14 cellular contexts compared by ENCODE assay signal in genomic region chr1:212545941-212546638, GRCh38.
A peak's percentile ranks its signal among the peaks of the same experiment; 100 is the strongest.
DNase-seq lines count a peak whose midpoint lies in the region; ATAC-seq, FAIRE-seq and TF ChIP-seq lines count a peak whose summit lies in the region.
"Had no signal": no experiment of that assay in that cellular context is flagged by ENCODE, and none has a peak within 500 bp of the region (broad histone marks: within the 10 kb centered on the region; RNA-seq: fewer than 3 reads in every experiment).

No MANE protein-coding gene starts in this region.

- no peak overlapping the region for H3K27ac ChIP-seq in smooth muscle cell (ENCODE audit: low read depth)
- H3K27ac ChIP-seq: neutrophil, testis had no signal

- H3K4me1 Mint-ChIP-seq in WTC11 (peaks cover 29% of the 10 kb centered on the region), natural killer cell (no peaks in the 10 kb centered on the region)
- H3K4me1 Mint-ChIP-seq in activated CD4-positive, alpha-beta memory T cell treated with anti-CD3 and anti-CD28 coated beads for 36 hours (ENCODE audit: low read depth): no peaks in the 10 kb centered on the region
- H3K4me1 Mint-ChIP-seq: immature natural killer cell had no signal

- H3K4me1 ChIP-seq in smooth muscle cell (ENCODE audit: low read depth): no peaks in the 10 kb centered on the region
- H3K4me1 ChIP-seq: testis had no signal

- intact Hi-C loops in activated CD4-positive, alpha-beta memory T cell treated with anti-CD3 and anti-CD28 coated beads for 36 hours (cut with micrococcal nuclease): no loop called here
- intact Hi-C loops in natural killer cell (cut with micrococcal nuclease): no loop called here

- H3K27ac Mint-ChIP-seq in WTC11 (0 out of 2 replicates have a peak overlapping the region, but pooled peaks have one; percentile 11), natural killer cell (no peak overlapping the region)
- no peak overlapping the region for H3K27ac Mint-ChIP-seq in activated CD4-positive, alpha-beta memory T cell treated with anti-CD3 and anti-CD28 coated beads for 36 hours
- H3K27ac Mint-ChIP-seq: activated CD8-positive, alpha-beta T cell treated with anti-CD3 and anti-CD28 coated beads, Interleukin-2, amount 10 ng/mL, durations not matched to agents 7 days and 5 days; immature natural killer cell had no signal

- H3K4me3 Mint-ChIP-seq in WTC11: no peak overlapping the region
- no peak overlapping the region for H3K4me3 Mint-ChIP-seq in activated CD4-positive, alpha-beta memory T cell treated with anti-CD3 and anti-CD28 coated beads for 36 hours
- no peak overlapping the region for H3K4me3 Mint-ChIP-seq in natural killer cell
- H3K4me3 Mint-ChIP-seq: activated CD8-positive, alpha-beta T cell treated with anti-CD3 and anti-CD28 coated beads, Interleukin-2, amount 10 ng/mL, durations not matched to agents 7 days and 5 days; immature natural killer cell had no signal

- no peaks in the 10 kb centered on the region for H3F3A ChIP-seq in smooth muscle cell (ENCODE audit: low read depth)

- POLR2A ChIA-PET in WTC11 (lab: Charles Lee): interaction anchor here (0.9 to 1.6 kb wide), 2 partner anchors 13 to 67 kb away, joined by 3 to 4 read pairs; no protein-coding TSS in a partner anchor
- POLR2A ChIA-PET in activated CD4-positive, alpha-beta memory T cell treated with anti-CD3 and anti-CD28 coated beads for 36 hours (lab: Charles Lee): no interaction called here

- no peak overlapping the region for H3K9ac ChIP-seq in smooth muscle cell (ENCODE audit: low read depth)

- H3K79me2 ChIP-seq in smooth muscle cell (ENCODE audit: low read depth): no peaks in the 10 kb centered on the region

- TF ChIP-seq CTCF in WTC11 (IDR thresholded peaks at IDR 0.05) (no peak), smooth muscle cell (IDR thresholded peaks at IDR 0.05; ENCODE audit: borderline replicate concordance, insufficient read depth, poor library complexity, severe bottlenecking) (no peak), natural killer cell (IDR thresholded peaks at IDR 0.05) (no peak)

- H2AFZ ChIP-seq in smooth muscle cell (ENCODE audit: low read depth): peak overlapping the region; percentile 77

- ATAC-seq in WTC11 (peak; percentile 50; the same call in 1 of the 2 replicates), natural killer cell (no peak), HG03139 (IDR thresholded peaks at IDR 0.05; ENCODE audit: unreplicated experiment) (no peak), GM18511 (IDR thresholded peaks at IDR 0.05; ENCODE audit: unreplicated experiment) (no peak)
- ATAC-seq: activated CD8-positive, alpha-beta T cell treated with anti-CD3 and anti-CD28 coated beads, Interleukin-2, amount 10 ng/mL, durations not matched to agents 7 days and 5 days had no signal

- 73% methylated on average over 5 of the region's 5 CpGs for WGBS in smooth muscle cell (ENCODE audit: low lambda C conversion rate)

- no peak for TF ChIP-seq POLR2A in H54 (IDR thresholded peaks at IDR 0.05; ENCODE audit: low read depth, low read length)

- H3K4me3 ChIP-seq in smooth muscle cell: no peak overlapping the region
- H3K4me3 ChIP-seq: testis had no signal

- no peaks in the 10 kb centered on the region for H3K9me3 Mint-ChIP-seq in WTC11
- H3K9me3 Mint-ChIP-seq in activated CD4-positive, alpha-beta memory T cell treated with anti-CD3 and anti-CD28 coated beads for 36 hours: no peaks in the 10 kb centered on the region
- no peaks in the 10 kb centered on the region for H3K9me3 Mint-ChIP-seq in natural killer cell

- no peaks in the 10 kb centered on the region; the same call in 1 of the 2 replicates for H3K27me3 Mint-ChIP-seq in WTC11 (ENCODE audit: low read depth)
- H3K27me3 Mint-ChIP-seq in activated CD4-positive, alpha-beta memory T cell treated with anti-CD3 and anti-CD28 coated beads for 36 hours: peaks cover 4% of the 10 kb centered on the region
- H3K27me3 Mint-ChIP-seq in natural killer cell (ENCODE audit: low read depth in 2 of 2): peaks cover 11 to 42% of the 10 kb centered on the region in 2 donors

- no peaks in the 10 kb centered on the region for H3K36me3 Mint-ChIP-seq in WTC11
- H3K36me3 Mint-ChIP-seq in activated CD4-positive, alpha-beta memory T cell treated with anti-CD3 and anti-CD28 coated beads for 36 hours: no peaks in the 10 kb centered on the region
- H3K36me3 Mint-ChIP-seq in natural killer cell: no peaks in the 10 kb centered on the region
- H3K36me3 Mint-ChIP-seq: immature natural killer cell had no signal

- H3K9me3 ChIP-seq in smooth muscle cell (replicated peaks; ENCODE audit: low read depth): no peaks in the 10 kb centered on the region
- H3K9me3 ChIP-seq: neutrophil, testis had no signal

- H4K20me1 ChIP-seq in smooth muscle cell (ENCODE audit: low read depth): no peaks in the 10 kb centered on the region

- no peak overlapping the region for H3K4me2 ChIP-seq in smooth muscle cell

- DNase-seq in H54 (ENCODE audit: insufficient read length, low spot score) (no peak), WTC11 (ENCODE audit: low spot score) (no peak), globus pallidus (ENCODE audit: low spot score) (peak; percentile 64), smooth muscle cell (lab: John Stamatoyannopoulos, UW; ENCODE audit: unreplicated experiment) (no peak), natural killer cell (no peak)
- no peak for DNase-seq in activated CD4-positive, alpha-beta memory T cell treated with anti-CD3 and anti-CD28 coated beads for 36 hours
- DNase-seq: activated CD8-positive, alpha-beta T cell treated with anti-CD3 and anti-CD28 coated beads, Interleukin-2, amount 10 ng/mL, durations not matched to agents 7 days and 5 days; effector CD8-positive, alpha-beta T cell; immature natural killer cell; NCI-H526 treated with DMSO at 0.1 percent for 48 hours; testis had no signal

- CTCF ChIA-PET in WTC11 (lab: Charles Lee): interaction anchor here (1.0 to 1.6 kb wide), 4 partner anchors 8 to 119 kb away, joined by 4 to 7 read pairs (median 5); no protein-coding TSS in a partner anchor
- CTCF ChIA-PET in activated CD4-positive, alpha-beta memory T cell treated with anti-CD3 and anti-CD28 coated beads for 36 hours (lab: Charles Lee): interaction anchor here (0.9 kb wide), 1 partner anchor 90 kb away, joined by 4 read pairs; no protein-coding TSS in a partner anchor

- FAIRE-seq in H54 (lab: Jason Lieb, UNC): peak; percentile 88

- H3K27me3 ChIP-seq in smooth muscle cell (ENCODE audit: low read depth): no peaks in the 10 kb centered on the region
- H3K27me3 ChIP-seq: testis had no signal

- no peaks in the 10 kb centered on the region for H3K36me3 ChIP-seq in smooth muscle cell (ENCODE audit: low read depth)
- H3K36me3 ChIP-seq: neutrophil had no signal

TF ChIP-seq in WTC11, 78 proteins besides CTCF, POLR2A, EP300 and RAD21:
- TF ChIP-seq USF2 (CRISPR knock-in tag; IDR thresholded peaks at IDR 0.05) (peak; percentile 65), TEAD4 (CRISPR knock-in tag; IDR thresholded peaks at IDR 0.05) (no peak)
